ENCODE assay signal across 1 cellular context in genomic region chr16:23979426-23979825, GRCh38.
A peak's percentile ranks its signal among the peaks of the same experiment; 100 is the strongest.
TF ChIP-seq lines count a peak whose summit lies in the region.

No MANE protein-coding gene starts in this region.

TF ChIP-seq in HEK293, 187 proteins besides CTCF, POLR2A, EP300 and RAD21 (continued from another document):
- no peak for TF ChIP-seq IKZF3 (tag by site-specific recombination; IDR thresholded peaks at IDR 0.05)
- peak; percentile 58 for TF ChIP-seq ZFHX2 (tag by site-specific recombination; conservative IDR thresholded peaks at IDR 0.05)
- no peak for TF ChIP-seq GLI4 (tag by site-specific recombination; IDR thresholded peaks at IDR 0.05)
- TF ChIP-seq ZSCAN4 (tag by site-specific recombination; IDR thresholded peaks at IDR 0.05) = no peak
